In genomic region chr1:99710994-99711393, GRCh38 we compare ENCODE assay signal across 3 cellular contexts.
A peak's percentile ranks its signal among the peaks of the same experiment; 100 is the strongest.
TF ChIP-seq lines count a peak whose summit lies in the region.

No MANE protein-coding gene starts in this region.

TF ChIP-seq in IMR-90, 13 proteins besides CTCF, POLR2A, EP300 and RAD21:
- TF ChIP-seq CEBPB (IDR thresholded peaks at IDR 0.05; ENCODE audit: low read depth, low read length) (peak; percentile 89), RFX5 (IDR thresholded peaks at IDR 0.05; ENCODE audit: low read depth, low read length) (no peak)

TF ChIP-seq in Ishikawa, 13 proteins besides CTCF, POLR2A, EP300 and RAD21:
- TF ChIP-seq NFIC (IDR thresholded peaks at IDR 0.05) (no peak), YY1 (IDR thresholded peaks at IDR 0.05; ENCODE audit: low read depth) (no peak), CEBPB (IDR thresholded peaks at IDR 0.05) (peak; percentile 77)

TF ChIP-seq in H1, 55 proteins besides CTCF, POLR2A, EP300 and RAD21:
- TF ChIP-seq CEBPB (IDR thresholded peaks at IDR 0.05; ENCODE audit: low read depth, low read length) (peak; percentile 85; the same call in 1 of the 2 replicates), SUZ12 (IDR thresholded peaks at IDR 0.05; ENCODE audit: low read length) (no peak)
TF ChIP-seq in H1: peak in this region for 1.
